ENCODE assay signal across 18 cellular contexts in the genomic region with DNA sequence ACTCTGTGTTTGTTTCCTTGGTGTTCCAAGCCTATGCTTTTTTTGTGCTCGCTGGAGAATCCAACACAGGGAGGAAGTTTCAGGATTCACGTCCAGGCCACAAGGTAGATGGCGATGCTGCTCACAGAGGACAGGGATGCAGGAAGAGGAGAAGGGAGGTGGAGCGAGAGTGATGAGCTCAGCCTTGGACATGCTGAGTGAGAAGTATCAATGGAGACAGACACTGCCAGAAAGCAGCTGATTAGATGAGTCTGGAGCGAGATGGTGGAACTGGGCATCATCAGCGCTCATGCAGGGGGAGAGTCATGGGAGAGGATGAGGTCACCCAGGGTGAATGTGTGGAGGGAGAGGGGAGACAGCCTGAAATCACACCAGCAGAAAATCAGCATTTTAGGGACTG.
A peak's percentile ranks its signal among the peaks of the same experiment; 100 is the strongest.
DNase-seq lines count a peak whose midpoint lies in the region; ATAC-seq and TF ChIP-seq lines count a peak whose summit lies in the region.
"Had no signal": no experiment of that assay in that cellular context is flagged by ENCODE, and none has a peak within 500 bp of the region (broad histone marks: within the 10 kb centered on the region; RNA-seq: fewer than 3 reads in every experiment).

No MANE protein-coding gene starts in this region.

- DNase-seq in DMS53 (lab: John Stamatoyannopoulos, UW) = peak; percentile 29
- no peak for DNase-seq in DMS53 treated with DMSO at 0.1 percent for 48 hours (lab: John Stamatoyannopoulos, UW; ENCODE audit: unreplicated experiment)
- peak; percentile 53 for DNase-seq in endodermal cell
- DNase-seq in left kidney (ENCODE audit: low read depth, low spot score) = peak; percentile 10
- no peak for DNase-seq in effector CD8-positive, alpha-beta T cell (lab: John Stamatoyannopoulos, UW)
- DNase-seq in mesenteric fat pad (ENCODE audit: low spot score) = no peak
- DNase-seq in T-cell = no peak
- DNase-seq: activated CD4-positive, alpha-beta T cell treated with anti-CD3 and anti-CD28 coated beads for 1 hour; activated gamma-delta T cell; H7; mammary epithelial cell; NCI-H2171; NK-92 treated with Interleukin-12 subunit alpha and Interleukin-12 subunit beta, amount 100 ng/mL, for 24 hours; sigmoid colon had no signal

- H3K27me3 ChIP-seq in endodermal cell (ENCODE audit: control insufficient read depth, insufficient read depth, low read length, poor library complexity, severe bottlenecking) = no peaks in the 10 kb centered on the region
- H3K27me3 ChIP-seq: sigmoid colon had no signal

- no peaks in the 10 kb centered on the region for H3K27me3 Mint-ChIP-seq in endodermal cell (ENCODE audit: insufficient read depth)
- H3K27me3 Mint-ChIP-seq in T-cell = peaks cover 2 to 8% of the 10 kb centered on the region in 2 donors

- H3K9me3 ChIP-seq in endodermal cell (ENCODE audit: control insufficient read depth, low read length) = no peaks in the 10 kb centered on the region
- H3K9me3 ChIP-seq: sigmoid colon, thoracic aorta had no signal

- H3K27ac Mint-ChIP-seq in endodermal cell (no peak overlapping the region), T-cell (no peak overlapping the region)
- H3K27ac Mint-ChIP-seq: T-helper 1 cell treated with Interleukin-12 subunit alpha and Interleukin-12 subunit beta and Interleukin-4 antibody, amounts not matched to agents 30 μg/mL and 1 μg/mL, for 36 hours had no signal

- no peak overlapping the region for H3K9ac ChIP-seq in endodermal cell (ENCODE audit: extremely low read depth, low read length, poor library complexity, severe bottlenecking)

- CTCF ChIA-PET in T-cell (lab: Charles Lee) = interaction anchor here in 1 of 2 donors (1.0 kb wide), 1 partner anchor 139 kb away, joined by 4 read pairs; no protein-coding TSS in a partner anchor

- no peaks in the 10 kb centered on the region for H3K36me3 ChIP-seq in endodermal cell (ENCODE audit: control insufficient read depth, insufficient read depth, low read length)
- H3K36me3 ChIP-seq: sigmoid colon, thoracic aorta had no signal

- H3K4me3 Mint-ChIP-seq in endodermal cell (no peak overlapping the region), T-cell (no peak overlapping the region)
- H3K4me3 Mint-ChIP-seq: T-helper 1 cell treated with Interleukin-12 subunit alpha and Interleukin-12 subunit beta and Interleukin-4 antibody, amounts not matched to agents 30 μg/mL and 1 μg/mL, for 36 hours had no signal

- H3K36me3 Mint-ChIP-seq in endodermal cell (ENCODE audit: low read depth) (no peaks in the 10 kb centered on the region), T-cell (no peaks in the 10 kb centered on the region)

- H3K9me3 Mint-ChIP-seq in endodermal cell = no peaks in the 10 kb centered on the region
- no peaks in the 10 kb centered on the region for H3K9me3 Mint-ChIP-seq in T-cell
- H3K9me3 Mint-ChIP-seq: T-helper 1 cell treated with Interleukin-12 subunit alpha and Interleukin-12 subunit beta and Interleukin-4 antibody, amounts not matched to agents 30 μg/mL and 1 μg/mL, for 36 hours had no signal

- WGBS in endodermal cell (ENCODE audit: insufficient coverage in 1 of 2, insufficient read length in 1 of 2), 2 experiments = 81 to 88% methylated on average over 6 of the region's 6 CpGs

- no peak for ATAC-seq in T-cell (replicated peaks in 1 of 4)

- H3K4me3 ChIP-seq in endodermal cell (ENCODE audit: low read length) = no peak overlapping the region
- H3K4me3 ChIP-seq: sigmoid colon, thoracic aorta had no signal

- no peaks in the 10 kb centered on the region for H3K4me1 ChIP-seq in endodermal cell (ENCODE audit: control insufficient read depth, insufficient read depth, low read length)

- POLR2A ChIA-PET in T-cell (lab: Charles Lee) = no interaction called here

- TF ChIP-seq CTCF in endodermal cell (conservative IDR thresholded peaks at IDR 0.05) = peak; percentile 36

- peaks cover 3% of the 10 kb centered on the region for H3K4me1 Mint-ChIP-seq in endodermal cell
- H3K4me1 Mint-ChIP-seq in T-cell = peaks cover 3 to 7% (median 7%) of the 10 kb centered on the region in 3 donors

- H3K27ac ChIP-seq in endodermal cell (ENCODE audit: low read depth, low read length) (no peak overlapping the region), temporal lobe (ENCODE audit: low read depth, low read length) (peak overlapping the region; percentile 75)
- H3K27ac ChIP-seq: 22Rv1, sigmoid colon, thoracic aorta had no signal

Comparison
In these comparisons a context has a peak if more than half of its experiments do, and no peak if none do; other contexts are left out.
1. DNase-seq: peak in DMS53 (single experiment), endodermal cell (single experiment) and left kidney (single experiment); none in DMS53 treated with DMSO at 0.1 percent for 48 hours (single experiment), effector CD8-positive, alpha-beta T cell (single experiment), mesenteric fat pad (single experiment) and T-cell (0 of 34).